8 cellular contexts compared by ENCODE assay signal in the genomic region with DNA sequence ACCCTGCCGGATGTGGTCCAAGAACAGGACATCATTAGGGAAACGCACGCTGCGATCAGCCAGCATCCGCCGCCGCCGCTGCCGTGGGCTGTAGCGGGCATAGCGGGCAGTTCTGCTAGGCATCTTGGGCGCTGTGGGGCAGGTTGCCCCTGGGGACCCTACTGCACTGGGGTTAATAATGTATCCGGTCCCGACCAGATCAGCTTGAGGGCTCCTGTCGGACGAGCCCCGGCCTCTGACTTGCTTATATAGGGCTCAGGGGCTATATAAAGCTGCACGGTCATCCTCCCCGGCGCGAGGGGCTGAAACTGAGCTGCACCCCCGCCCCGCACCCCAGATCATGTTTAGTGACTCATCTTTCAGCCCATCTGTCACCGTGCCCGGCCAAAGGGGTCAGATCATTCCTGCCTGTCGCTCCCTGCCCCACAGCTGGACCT. TPM values are rescaled to one million over a fixed set of nuclear protein-coding genes. Genes with fewer than 3 reads are reported as not detected.
DNase-seq lines count a peak whose midpoint lies in the region; ATAC-seq, FAIRE-seq and TF ChIP-seq lines count a peak whose summit lies in the region.

A gene with protein sequence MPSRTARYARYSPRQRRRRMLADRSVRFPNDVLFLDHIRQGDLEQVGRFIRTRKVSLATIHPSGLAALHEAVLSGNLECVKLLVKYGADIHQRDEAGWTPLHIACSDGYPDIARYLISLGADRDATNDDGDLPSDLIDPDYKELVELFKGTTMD (minus strand): TSS at position 220 of the 437 bp plus-strand sequence. CDS start 97 bp downstream, at position 123.

- no peak for ATAC-seq in activated naive CD4-positive, alpha-beta T cell treated with anti-CD3 and anti-CD28 coated beads, Interleukin-2, amount 50 U/mL, for 72 hours
- no peak for ATAC-seq in HG02885 (IDR thresholded peaks at IDR 0.05; ENCODE audit: poor library complexity, unreplicated experiment)

- in situ Hi-C loops in ACHN (cut with HindIII; ENCODE audit: low pct_ligation_motif_present, low pct_unique_long_range_greater_than_20kb, low sequenced_read_pairs): no loop called here

- H3K4me1 ChIP-seq in kidney (ENCODE audit: control insufficient read depth in 1 of 2, insufficient read depth in 1 of 2, low read depth in 1 of 2, low read length in 2 of 2) (peaks cover 4 to 16% of the 10 kb centered on the region in 2 donors), subcutaneous abdominal adipose tissue (ENCODE audit: control insufficient read depth in 5 of 5, insufficient read depth in 5 of 5, low read length in 5 of 5) (peaks cover 7 to 28% (median 25%) of the 10 kb centered on the region in 5 donors)

- H3K4me3 Mint-ChIP-seq in activated CD4-positive, alpha-beta T cell treated with anti-CD3 and anti-CD28 coated beads, Interleukin-2, amount 10 ng/mL, durations not matched to agents 7 days and 5 days: peak within 1 kb of the TSS; percentile 75

- H3K27ac ChIP-seq in kidney (ENCODE audit: low read depth in 2 of 2, low read length in 2 of 2) (peak within 1 kb of the TSS in 1 of 2 donors; percentile 95), subcutaneous abdominal adipose tissue (ENCODE audit: low read depth, low read length) (no peak within 1 kb of the TSS)

- H3K9me3 ChIP-seq in kidney (ENCODE audit: control insufficient read depth in 1 of 2, low read length in 2 of 2) (no peaks in the 10 kb centered on the region), subcutaneous abdominal adipose tissue (ENCODE audit: control insufficient read depth in 5 of 5, low read length in 5 of 5) (no peaks in the 10 kb centered on the region)

- FAIRE-seq in kidney (lab: Jason Lieb, UNC): no peak

- peak within 1 kb of the TSS in 1 of 2 donors; percentile 65 for H3K4me3 ChIP-seq in kidney (ENCODE audit: low read length in 2 of 2)
- H3K4me3 ChIP-seq in subcutaneous abdominal adipose tissue (ENCODE audit: low read depth in 1 of 5, low read length in 5 of 5): peak within 1 kb of the TSS; percentile 26 to 70 (median 61)

- H3K9me3 Mint-ChIP-seq in activated CD4-positive, alpha-beta T cell treated with anti-CD3 and anti-CD28 coated beads, Interleukin-2, amount 10 ng/mL, durations not matched to agents 7 days and 5 days: no peaks in the 10 kb centered on the region
- H3K9me3 Mint-ChIP-seq in activated naive CD4-positive, alpha-beta T cell treated with anti-CD3 and anti-CD28 coated beads, Interleukin-2, amount 50 U/mL, for 72 hours: no peaks in the 10 kb centered on the region

- H3K9ac ChIP-seq in kidney (ENCODE audit: low read length in 2 of 2): peak within 1 kb of the TSS in 1 of 2 donors; percentile 85
- H3K9ac ChIP-seq in subcutaneous abdominal adipose tissue (ENCODE audit: low read length in 5 of 5): peak within 1 kb of the TSS in 4 of 5 donors; percentile 64 to 83 (median 76)

- no peaks in the 10 kb centered on the region for H3K27me3 ChIP-seq in subcutaneous abdominal adipose tissue (ENCODE audit: control insufficient read depth in 5 of 5, insufficient read depth in 4 of 5, low read length in 5 of 5)

- H3K36me3 ChIP-seq in kidney (ENCODE audit: control insufficient read depth in 1 of 2, insufficient read depth in 2 of 2, low read length in 2 of 2): no peaks in the 10 kb centered on the region
- peaks cover 0 to 3% (median 0%) of the 10 kb centered on the region in 5 donors for H3K36me3 ChIP-seq in subcutaneous abdominal adipose tissue (ENCODE audit: control insufficient read depth in 5 of 5, insufficient read depth in 5 of 5, low read length in 5 of 5)

- H3K27me3 Mint-ChIP-seq in activated CD4-positive, alpha-beta T cell treated with anti-CD3 and anti-CD28 coated beads, Interleukin-2, amount 10 ng/mL, durations not matched to agents 7 days and 5 days: no peaks in the 10 kb centered on the region

- CTCF ChIA-PET in activated CD4-positive, alpha-beta T cell treated with anti-CD3 and anti-CD28 coated beads, Interleukin-2, amount 10 ng/mL, durations not matched to agents 7 days and 5 days (lab: Charles Lee): interaction anchor here (2.0 kb wide), 1 partner anchor 35 kb away, joined by 6 read pairs; no protein-coding TSS in a partner anchor

- H3K27ac Mint-ChIP-seq in activated CD4-positive, alpha-beta T cell treated with anti-CD3 and anti-CD28 coated beads, Interleukin-2, amount 10 ng/mL, durations not matched to agents 7 days and 5 days: peak within 1 kb of the TSS; percentile 89
- peak within 1 kb of the TSS; percentile 85 to 89 for H3K27ac Mint-ChIP-seq in activated naive CD4-positive, alpha-beta T cell treated with anti-CD3 and anti-CD28 coated beads, Interleukin-2, amount 50 U/mL, for 72 hours

- peaks cover 20% of the 10 kb centered on the region for H3K4me1 Mint-ChIP-seq in activated CD4-positive, alpha-beta T cell treated with anti-CD3 and anti-CD28 coated beads, Interleukin-2, amount 10 ng/mL, durations not matched to agents 7 days and 5 days

- POLR2A ChIA-PET in activated CD4-positive, alpha-beta T cell treated with anti-CD3 and anti-CD28 coated beads, Interleukin-2, amount 10 ng/mL, durations not matched to agents 7 days and 5 days (lab: Charles Lee): no interaction called here

- TF ChIP-seq CTCF in kidney (IDR thresholded peaks at IDR 0.05; ENCODE audit: borderline replicate concordance, extremely low read depth, insufficient read depth): no peak

- intact Hi-C loops in kidney (cut with DNase I): no loop called here

- H3K36me3 Mint-ChIP-seq in activated CD4-positive, alpha-beta T cell treated with anti-CD3 and anti-CD28 coated beads, Interleukin-2, amount 10 ng/mL, durations not matched to agents 7 days and 5 days (ENCODE audit: low read depth): no peaks in the 10 kb centered on the region
- H3K36me3 Mint-ChIP-seq in activated naive CD4-positive, alpha-beta T cell treated with anti-CD3 and anti-CD28 coated beads, Interleukin-2, amount 50 U/mL, for 72 hours: peaks cover 5 to 7% of the 10 kb centered on the region in 2 donors

- DNase-seq in activated CD4-positive, alpha-beta T cell treated with anti-CD3 and anti-CD28 coated beads, Interleukin-2, amount 10 ng/mL, durations not matched to agents 7 days and 5 days: no peak
- no peak for DNase-seq in activated CD4-positive, alpha-beta T cell treated with anti-CD3 and anti-CD28 coated beads, Interleukin-2, amount 50 U/mL, for 4 hours
- no peak for DNase-seq in activated naive CD4-positive, alpha-beta T cell treated with anti-CD3 and anti-CD28 coated beads, Interleukin-2, amount 50 U/mL, for 72 hours (ENCODE audit: low spot score in 2 of 2)
- DNase-seq in kidney (peak; percentile 73), ACHN (no peak)
- no peak for DNase-seq in central memory CD4-positive, alpha-beta T cell

RNA-seq across cellular contexts. Expression of the gene that starts here (rescaled TPM):
- not detected for total RNA-seq in activated CD4-positive, alpha-beta T cell treated with anti-CD3 and anti-CD28 coated beads, Interleukin-2, amount 10 ng/mL, durations not matched to agents 7 days and 5 days
- total RNA-seq in activated naive CD4-positive, alpha-beta T cell treated with anti-CD3 and anti-CD28 coated beads, Interleukin-2, amount 50 U/mL, for 72 hours: not detected
- total RNA-seq in kidney: not detected
- not detected for polyA plus RNA-seq in kidney (ENCODE audit: insufficient read depth, low read depth, low replicate concordance)

Comparison
In these comparisons a context has a peak if more than half of its experiments do, and no peak if none do; other contexts are left out.
1. Peak in DNase-seq in kidney; RNA of the gene not detected or under 1 TPM.